ENCODE assay signal across 16 cellular contexts in the genomic region with DNA sequence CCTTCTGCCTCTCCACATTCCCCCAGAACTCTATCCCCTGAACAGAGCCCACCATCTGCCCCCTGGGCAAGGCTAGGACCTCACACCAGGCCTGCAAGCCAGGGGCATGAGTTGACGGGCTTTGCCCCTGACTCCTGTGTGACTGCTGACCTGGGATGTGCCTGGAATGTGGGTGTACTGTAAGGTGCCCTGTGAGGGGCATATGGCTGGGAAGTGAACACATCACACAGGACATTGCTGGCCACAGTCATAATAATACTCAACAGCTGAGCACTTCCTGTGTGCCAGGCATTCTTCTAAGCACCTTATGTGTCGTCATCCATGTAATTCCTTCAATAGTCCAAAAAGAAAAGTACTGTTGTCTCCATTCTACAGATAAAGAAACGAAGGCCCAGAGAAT. TPM values are rescaled to one million over a fixed set of nuclear protein-coding genes. Genes with fewer than 3 reads are reported as not detected.
DNase-seq lines count a peak whose midpoint lies in the region; TF ChIP-seq lines count a peak whose summit lies in the region.
"Had no signal": no experiment of that assay in that cellular context is flagged by ENCODE, and none has a peak within 500 bp of the region (broad histone marks: within the 10 kb centered on the region; RNA-seq: fewer than 3 reads in every experiment).

No MANE protein-coding gene starts in this region.

- no peaks in the 10 kb centered on the region for H3K79me2 ChIP-seq in neural progenitor cell (ENCODE audit: low read depth)

- H3K27ac ChIP-seq in neural progenitor cell (no peak overlapping the region), prostate gland (no peak overlapping the region)
- H3K27ac ChIP-seq: KMS-11, thyroid gland had no signal

- H4K20me1 ChIP-seq in neural progenitor cell (ENCODE audit: low read depth), result no peaks in the 10 kb centered on the region

- intact Hi-C loops in prostate gland (cut with DNase I), result no loop called here

- H3K9ac ChIP-seq in neural progenitor cell, result no peak overlapping the region
- H3K9ac ChIP-seq: KMS-11 had no signal

- no peak for DNase-seq in T-helper 1 cell
- DNase-seq in chondrocyte (ENCODE audit: low spot score), result no peak
- DNase-seq in neural progenitor cell (ENCODE audit: low spot score), result no peak
- DNase-seq in nucleus accumbens (lab: John Stamatoyannopoulos, UW), result no peak
- no peak for DNase-seq in prostate gland (ENCODE audit: low spot score)
- DNase-seq in NCI-H2107 (lab: John Stamatoyannopoulos, UW), result no peak
- DNase-seq: activated gamma-delta T cell treated with Interleukin-2 at 50 U/mL for 16 hours, NCI-H1694, NCI-H748 treated with DMSO at 0.1 percent for 48 hours, SHP77 treated with DMSO at 0.1 percent for 48 hours had no signal

- TF ChIP-seq CTCF in chondrocyte (IDR thresholded peaks at IDR 0.05), result no peak
- TF ChIP-seq CTCF in neural progenitor cell (IDR thresholded peaks at IDR 0.05), result no peak
- no peak for TF ChIP-seq CTCF in prostate gland (IDR thresholded peaks at IDR 0.05)

- H3K36me3 Mint-ChIP-seq in T-helper 1 cell treated with Interleukin-12 subunit alpha and Interleukin-12 subunit beta and Interleukin-4 antibody, amounts not matched to agents 30 μg/mL and 1 μg/mL, for 36 hours (ENCODE audit: low read depth), result peaks cover 23% of the 10 kb centered on the region
- peaks cover 2% of the 10 kb centered on the region for H3K36me3 Mint-ChIP-seq in IgD-negative memory B cell
- no peaks in the 10 kb centered on the region for H3K36me3 Mint-ChIP-seq in chondrocyte (ENCODE audit: low read depth)
- no peaks in the 10 kb centered on the region for H3K36me3 Mint-ChIP-seq in neural progenitor cell

- H3K4me1 ChIP-seq in neural progenitor cell (peaks cover 3% of the 10 kb centered on the region), prostate gland (replicated peaks) (no peaks in the 10 kb centered on the region)

- TF ChIP-seq POLR2A in prostate gland (IDR thresholded peaks at IDR 0.05), result no peak

- no peaks in the 10 kb centered on the region for H3K27me3 Mint-ChIP-seq in T-helper 1 cell treated with Interleukin-12 subunit alpha and Interleukin-12 subunit beta and Interleukin-4 antibody, amounts not matched to agents 30 μg/mL and 1 μg/mL, for 36 hours (ENCODE audit: low read depth)
- H3K27me3 Mint-ChIP-seq in IgD-negative memory B cell, result no peaks in the 10 kb centered on the region
- no peaks in the 10 kb centered on the region for H3K27me3 Mint-ChIP-seq in chondrocyte (ENCODE audit: low read depth)
- peaks cover 34% of the 10 kb centered on the region for H3K27me3 Mint-ChIP-seq in neural progenitor cell (ENCODE audit: insufficient read depth, low read depth)

- H3K4me2 ChIP-seq in neural progenitor cell, result no peak overlapping the region
- H3K4me2 ChIP-seq: KMS-11 had no signal

- H3K4me1 Mint-ChIP-seq in T-helper 1 cell treated with Interleukin-12 subunit alpha and Interleukin-12 subunit beta and Interleukin-4 antibody, amounts not matched to agents 30 μg/mL and 1 μg/mL, for 36 hours (ENCODE audit: low read depth), result peaks cover 30% of the 10 kb centered on the region
- H3K4me1 Mint-ChIP-seq in IgD-negative memory B cell, result peaks cover 0 to 6% (median 4%) of the 10 kb centered on the region in 3 donors
- H3K4me1 Mint-ChIP-seq in chondrocyte (ENCODE audit: low read depth), result peaks cover 7% of the 10 kb centered on the region
- peaks cover 3% of the 10 kb centered on the region for H3K4me1 Mint-ChIP-seq in neural progenitor cell

- H3F3A ChIP-seq in neural progenitor cell (ENCODE audit: low read depth), result peaks cover 10% of the 10 kb centered on the region

- WGBS in prostate gland, result 93% methylated on average over 3 of the region's 3 CpGs

- H3K4me3 ChIP-seq in neural progenitor cell (no peak overlapping the region), prostate gland (no peak overlapping the region)

- peak overlapping the region; percentile 16 for H3K4me3 Mint-ChIP-seq in T-helper 1 cell treated with Interleukin-12 subunit alpha and Interleukin-12 subunit beta and Interleukin-4 antibody, amounts not matched to agents 30 μg/mL and 1 μg/mL, for 36 hours
- H3K4me3 Mint-ChIP-seq in IgD-negative memory B cell, result peak overlapping the region in 3 of 4 donors; percentile 41 to 60 (median 54)
- peak overlapping the region; percentile 2 for H3K4me3 Mint-ChIP-seq in chondrocyte (ENCODE audit: unreplicated experiment)
- peak overlapping the region; percentile 48 for H3K4me3 Mint-ChIP-seq in neural progenitor cell

- H3K36me3 ChIP-seq in neural progenitor cell, result no peaks in the 10 kb centered on the region
- H3K36me3 ChIP-seq in prostate gland, result no peaks in the 10 kb centered on the region
- H3K36me3 ChIP-seq: thyroid gland had no signal

- H3K27ac Mint-ChIP-seq in T-helper 1 cell treated with Interleukin-12 subunit alpha and Interleukin-12 subunit beta and Interleukin-4 antibody, amounts not matched to agents 30 μg/mL and 1 μg/mL, for 36 hours, result peak overlapping the region; percentile 27
- H3K27ac Mint-ChIP-seq in IgD-negative memory B cell (peak overlapping the region in 1 of 3 donors; percentile 74), chondrocyte (ENCODE audit: unreplicated experiment) (no peak overlapping the region), neural progenitor cell (no peak overlapping the region)
- H3K27ac Mint-ChIP-seq: dendritic cell treated with granulocyte-macrophage colony-stimulating factor and Interleukin-4, amounts not matched to agents 40 ng/mL and 50 ng/mL, for 4 days had no signal

- no peaks in the 10 kb centered on the region for H3K9me3 Mint-ChIP-seq in T-helper 1 cell treated with Interleukin-12 subunit alpha and Interleukin-12 subunit beta and Interleukin-4 antibody, amounts not matched to agents 30 μg/mL and 1 μg/mL, for 36 hours
- H3K9me3 Mint-ChIP-seq in IgD-negative memory B cell (no peaks in the 10 kb centered on the region), chondrocyte (ENCODE audit: low read depth) (no peaks in the 10 kb centered on the region), neural progenitor cell (no peaks in the 10 kb centered on the region)
- H3K9me3 Mint-ChIP-seq: dendritic cell treated with granulocyte-macrophage colony-stimulating factor and Interleukin-4, amounts not matched to agents 40 ng/mL and 50 ng/mL, for 4 days had no signal

- H3K27me3 ChIP-seq in neural progenitor cell, result peaks cover 73% of the 10 kb centered on the region
- H3K27me3 ChIP-seq in prostate gland (replicated peaks; ENCODE audit: insufficient read depth), result no peaks in the 10 kb centered on the region
- H3K27me3 ChIP-seq: thyroid gland had no signal

- H3K9me3 ChIP-seq in neural progenitor cell (ENCODE audit: low read depth), result no peaks in the 10 kb centered on the region
- H3K9me3 ChIP-seq in prostate gland, result no peaks in the 10 kb centered on the region
- H3K9me3 ChIP-seq: thyroid gland had no signal

- H2AFZ ChIP-seq in neural progenitor cell (replicated peaks), result no peak overlapping the region

RNA-seq across cellular contexts. Expression of a gene that starts 13.3 kb away (rescaled TPM):
- 1.4 TPM for polyA plus RNA-seq in IgD-negative memory B cell
- total RNA-seq in chondrocyte (1.6 to 6.6 TPM (median 2.6 TPM) in 3 replicates), neural progenitor cell (ENCODE audit: low replicate concordance) (0.22 and 1.8 TPM in 2 replicates), prostate gland (10 to 100 TPM in 1 of 2 donors, 1 to 10 TPM in 1; 1.4 to 10.7 TPM)
- total RNA-seq: A172 had no signal

RNA-seq across cellular contexts. Expression of a gene that starts 27.2 kb away (rescaled TPM):
- polyA plus RNA-seq in IgD-negative memory B cell, result 43.3 TPM
- total RNA-seq in chondrocyte (56.6 to 62.7 TPM (median 61.3 TPM) in 3 replicates), neural progenitor cell (ENCODE audit: low replicate concordance) (64.7 and 95.5 TPM in 2 replicates), prostate gland (10 to 100 TPM; 27.0 to 46.2 TPM)

RNA-seq across cellular contexts. Expression of a gene that starts 40.7 kb away (rescaled TPM):
- polyA plus RNA-seq in IgD-negative memory B cell, result 0.35 TPM
- 0.12 to 0.75 TPM (median 0.13 TPM) in 3 replicates for total RNA-seq in chondrocyte
- total RNA-seq in neural progenitor cell (ENCODE audit: low replicate concordance), result 5.7 and 13.4 TPM in 2 replicates
- under 1 TPM; 0.36 to 0.80 TPM for total RNA-seq in prostate gland

Comparison
In these comparisons a context has a peak if more than half of its experiments do, and no peak if none do; other contexts are left out.
1. H3K4me3 Mint-ChIP-seq: peak in every context shown above with its lines; median percentile 54 in IgD-negative memory B cell; 48 in neural progenitor cell; 16 in T-helper 1 cell treated with Interleukin-12 subunit alpha and Interleukin-12 subunit beta and Interleukin-4 antibody, amounts not matched to agents 30 μg/mL and 1 μg/mL, for 36 hours; 2 in chondrocyte.